7 cellular contexts compared by ENCODE assay signal in genomic region chr9:77457916-77458592, GRCh38.
A peak's percentile ranks its signal among the peaks of the same experiment; 100 is the strongest.
DNase-seq lines count a peak whose midpoint lies in the region; ATAC-seq and TF ChIP-seq lines count a peak whose summit lies in the region.

No MANE protein-coding gene starts in this region.

- peak overlapping the region; percentile 26; the same call in 1 of the 2 replicates for H3K4me2 ChIP-seq in HCT116 (ENCODE audit: low read length)

- BruUV-seq in HCT116 (replicated peaks; lab: Mats Ljungman, UMichigan): no TSS peak

- peak; percentile 87 for ATAC-seq in HCT116
- ATAC-seq in left ventricle myocardium superior: peak; percentile 91
- ATAC-seq in gastrocnemius medialis: peak; percentile 45 to 78

- no peak overlapping the region for H3K27ac ChIP-seq in HCT116 (ENCODE audit: low read depth, low read length)
- H3K27ac ChIP-seq in gastrocnemius medialis: no peak overlapping the region

- intact Hi-C loops in HCT116 (cut with micrococcal nuclease) (loop anchor here (1.0 to 10.0 kb wide), 3 partner anchors 30 to 577 kb away; partner anchors contain the start of genes GNA14 and GNAQ), left ventricle myocardium superior (cut with micrococcal nuclease) (no loop called here), gastrocnemius medialis (cut with DNase I; ENCODE audit: low total_unique reads) (loop anchor here (1.0 to 10.0 kb wide), 3 partner anchors 191 to 387 kb away; no protein-coding TSS in a partner anchor)

- RAD21 ChIA-PET in HCT116 (lab: Charles Lee; ENCODE audit: low non-redundant PET in 1 of 2, low total read pairs in 2 of 2, uncharacterized antibody in 2 of 2, unreplicated experiment in 2 of 2): no interaction called here

- TF ChIP-seq POLR2A in HCT116 (IDR thresholded peaks at IDR 0.05; ENCODE audit: borderline replicate concordance, extremely low read depth, insufficient read depth, insufficient read length) (no peak), gastrocnemius medialis (IDR thresholded peaks at IDR 0.05) (no peak)

- peak; percentile 91 for TF ChIP-seq CTCF in GM12875 (IDR thresholded peaks at IDR 0.05; ENCODE audit: borderline replicate concordance, insufficient read depth, low read depth, low read length)
- peak; percentile 70 to 88 (median 87); a peak in 5 of 6 replicates for TF ChIP-seq CTCF in HCT116 (IDR thresholded peaks at IDR 0.05 in 2 of 3, conservative IDR thresholded peaks at IDR 0.05 in 1 of 3; ENCODE audit: borderline replicate concordance in 1 of 3, insufficient read depth in 1 of 3, low read depth in 2 of 3, low read length in 2 of 3)
- TF ChIP-seq CTCF in gastrocnemius medialis (IDR thresholded peaks at IDR 0.05 in 4 of 5, conservative IDR thresholded peaks at IDR 0.05 in 1 of 5): peak; percentile 36 to 82 (median 58)

- H3K27me3 ChIP-seq in HCT116 (ENCODE audit: insufficient read depth, low read length) (no peaks in the 10 kb centered on the region), MG63 (no peaks in the 10 kb centered on the region), gastrocnemius medialis (no peaks in the 10 kb centered on the region)

- no peaks in the 10 kb centered on the region for H3K9me2 ChIP-seq in HCT116 (ENCODE audit: insufficient read depth)

- H3K4me3 ChIP-seq in GM12875 (ENCODE audit: low read depth, low read length) (no peak overlapping the region), HCT116 (replicated peaks in 1 of 2; ENCODE audit: low read depth in 1 of 2, low read length in 2 of 2) (no peak overlapping the region), MG63 (no peak overlapping the region), gastrocnemius medialis (no peak overlapping the region)

- POLR2A ChIA-PET in HCT116 (lab: Charles Lee): no interaction called here

- H2AFZ ChIP-seq in HCT116 (ENCODE audit: low read depth, low read length, poor library complexity, severe bottlenecking): peak overlapping the region; percentile 88

- CTCF ChIA-PET in HCT116 (lab: Charles Lee): interaction anchor here (1.0 to 3.5 kb wide), 11 partner anchors 8 to 294 kb away, joined by 3 to 25 read pairs (median 6); no protein-coding TSS in a partner anchor

- H3K4me1 ChIP-seq in HCT116 (ENCODE audit: control insufficient read depth in 1 of 2, insufficient read depth in 2 of 2, low read length in 2 of 2) (peaks cover 0 to 10% of the 10 kb centered on the region in 2 experiments; a peak in 2 of 4 replicates), gastrocnemius medialis (no peaks in the 10 kb centered on the region)

- no peaks in the 10 kb centered on the region for H4K20me1 ChIP-seq in HCT116 (ENCODE audit: insufficient read depth)

- TF ChIP-seq RAD21 in HCT116 (IDR thresholded peaks at IDR 0.05; ENCODE audit: low read depth): peak; percentile 51; the same call in 1 of the 2 replicates

- no peaks in the 10 kb centered on the region for H3K79me2 ChIP-seq in HCT116 (ENCODE audit: insufficient read depth, low read length)

- in situ Hi-C loops in gastrocnemius medialis (cut with MboI; ENCODE audit: low sequenced_read_pairs in 4 of 4): loop anchor here in 3 of 4 donors (10.0 to 25.0 kb wide), 3 partner anchors 187 to 579 kb away; partner anchors contain the start of genes GNA14 (in 1 of the 3) and GNAQ (in 1 of the 3)

- H3K36me3 ChIP-seq in HCT116 (ENCODE audit: control insufficient read depth in 1 of 2, insufficient read depth in 2 of 2, low read length in 2 of 2) (no peaks in the 10 kb centered on the region), MG63 (no peaks in the 10 kb centered on the region), gastrocnemius medialis (no peaks in the 10 kb centered on the region)

- DNase-seq in HCT116 (ENCODE audit: low read depth, low spot score): peak; percentile 65
- DNase-seq in MG63: peak; percentile 39
- peak; percentile 22 for DNase-seq in SKM-1 treated with dmso at 0.1 percent for 144 hours (lab: John Stamatoyannopoulos, UW; ENCODE audit: unreplicated experiment)
- DNase-seq in activated naive CD8-positive, alpha-beta T cell treated with anti-CD3 and anti-CD28 coated beads, Interleukin-2, amount 50 U/mL, for 16 hours (ENCODE audit: low read depth, low spot score): peak; percentile 24
- DNase-seq in left ventricle myocardium superior: peak; percentile 37
- peak in 1 of 2 donors; percentile 28 for DNase-seq in gastrocnemius medialis

- no peak overlapping the region for H3K9ac ChIP-seq in HCT116 (ENCODE audit: low read length)

- H3K9me3 ChIP-seq in HCT116 (ENCODE audit: control insufficient read depth in 1 of 2, insufficient read depth in 1 of 2, low read depth in 1 of 2, low read length in 2 of 2) (no peaks in the 10 kb centered on the region), MG63 (no peaks in the 10 kb centered on the region), gastrocnemius medialis (no peaks in the 10 kb centered on the region)

TF ChIP-seq in HCT116, 20 proteins besides CTCF, POLR2A, EP300 and RAD21:
- TF ChIP-seq YY1 (IDR thresholded peaks at IDR 0.05; ENCODE audit: extremely low read depth, insufficient replicate concordance, low read depth, low read length) (peak; percentile 68), ZFX (IDR thresholded peaks at IDR 0.05) (no peak)
TF ChIP-seq in HCT116: peak in this region for 1.
